In genomic region chr19:8453616-8454015, GRCh38 we compare ENCODE assay signal across 23 cellular contexts. TPM values are rescaled to one million over a fixed set of nuclear protein-coding genes. Genes with fewer than 3 reads are reported as not detected.
DNase-seq lines count a peak whose midpoint lies in the region; ATAC-seq lines count a peak whose summit lies in the region.
"Had no signal": no experiment of that assay in that cellular context is flagged by ENCODE, and none has a peak within 500 bp of the region (broad histone marks: within the 10 kb centered on the region; RNA-seq: fewer than 3 reads in every experiment).

No MANE protein-coding gene starts in this region.

- peaks cover 9 to 77% (median 62%) of the 10 kb centered on the region in 5 donors for H3K4me1 ChIP-seq in subcutaneous abdominal adipose tissue (ENCODE audit: control insufficient read depth in 5 of 5, insufficient read depth in 5 of 5, low read length in 5 of 5)

- no peaks in the 10 kb centered on the region for H3K9me3 ChIP-seq in subcutaneous abdominal adipose tissue (ENCODE audit: control insufficient read depth in 5 of 5, low read length in 5 of 5)
- H3K9me3 ChIP-seq: BE2C, upper lobe of right lung had no signal

- no peaks in the 10 kb centered on the region for H3K27me3 ChIP-seq in subcutaneous abdominal adipose tissue (ENCODE audit: control insufficient read depth in 5 of 5, insufficient read depth in 4 of 5, low read length in 5 of 5)
- H3K27me3 ChIP-seq: BE2C, upper lobe of right lung had no signal

- H3K4me3 ChIP-seq in subcutaneous abdominal adipose tissue (ENCODE audit: low read depth in 1 of 5, low read length in 5 of 5), result no peak overlapping the region
- H3K4me3 ChIP-seq: skin epidermis, upper lobe of right lung had no signal

- CTCF ChIA-PET in activated CD8-positive, alpha-beta T cell treated with anti-CD3 and anti-CD28 coated beads, Interleukin-2, amount 10 ng/mL, durations not matched to agents 7 days and 5 days (lab: Charles Lee), result no interaction called here

- peak overlapping the region; percentile 8 for H3K27ac Mint-ChIP-seq in activated naive CD8-positive, alpha-beta T cell
- H3K27ac Mint-ChIP-seq in activated naive CD8-positive, alpha-beta T cell treated with anti-CD3 and anti-CD28 coated beads, Interleukin-2, amount 50 U/mL, for 24 hours, result no peak overlapping the region
- H3K27ac Mint-ChIP-seq in activated CD8-positive, alpha-beta T cell treated with anti-CD3 and anti-CD28 coated beads, Interleukin-2, amount 10 ng/mL, durations not matched to agents 7 days and 5 days, result peak overlapping the region; percentile 57
- peak overlapping the region in 7 of 10 donors; percentile 12 to 90 (median 63) for H3K27ac Mint-ChIP-seq in naive thymus-derived CD8-positive, alpha-beta T cell
- H3K27ac Mint-ChIP-seq: activated T-helper 2 cell treated with anti-CD3 and anti-CD28 coated beads, Interferon-gamma antibody, Interleukin-2, Interleukin-4, amounts not matched to agents 10 μg/mL and 5 μg/mL and 100 μg/mL, durations not matched to agents 14 hours and 24 hours and 36 hours; dendritic cell treated with granulocyte-macrophage colony-stimulating factor and Interleukin-4, amounts not matched to agents 40 ng/mL and 50 ng/mL, for 4 days; T-helper 2 cell treated with Interferon-gamma antibody and Interleukin-4, amounts not matched to agents 5 μg/mL and 100 μg/mL, for 36 hours had no signal

- H3K9ac ChIP-seq in subcutaneous abdominal adipose tissue (ENCODE audit: low read length in 5 of 5), result peak overlapping the region in 1 of 5 donors; percentile 22
- H3K9ac ChIP-seq: KMS-11 had no signal

- no peaks in the 10 kb centered on the region for H3K27me3 Mint-ChIP-seq in activated naive CD8-positive, alpha-beta T cell
- no peaks in the 10 kb centered on the region for H3K27me3 Mint-ChIP-seq in activated naive CD8-positive, alpha-beta T cell treated with anti-CD3 and anti-CD28 coated beads, Interleukin-2, amount 50 U/mL, for 24 hours
- H3K27me3 Mint-ChIP-seq in activated CD8-positive, alpha-beta T cell treated with anti-CD3 and anti-CD28 coated beads, Interleukin-2, amount 10 ng/mL, durations not matched to agents 7 days and 5 days (ENCODE audit: low read depth), result no peaks in the 10 kb centered on the region
- H3K27me3 Mint-ChIP-seq in naive thymus-derived CD8-positive, alpha-beta T cell, result no peaks in the 10 kb centered on the region
- H3K27me3 Mint-ChIP-seq: dendritic cell treated with granulocyte-macrophage colony-stimulating factor and Interleukin-4, amounts not matched to agents 40 ng/mL and 50 ng/mL, for 4 days; stimulated activated naive CD8-positive, alpha-beta T cell treated with anti-CD3 and anti-CD28 coated beads, Interleukin-15, amount 100 ng/mL, for 72 hours had no signal

- ATAC-seq in activated naive CD8-positive, alpha-beta T cell treated with anti-CD3 and anti-CD28 coated beads, Interleukin-2, amount 50 U/mL, for 24 hours, result no peak
- ATAC-seq in activated CD8-positive, alpha-beta T cell treated with anti-CD3 and anti-CD28 coated beads, Interleukin-2, amount 10 ng/mL, durations not matched to agents 7 days and 5 days, result no peak
- ATAC-seq in naive thymus-derived CD8-positive, alpha-beta T cell, result no peak
- ATAC-seq: Panc1; stimulated activated naive CD8-positive, alpha-beta T cell treated with anti-CD3 and anti-CD28 coated beads, Interleukin-15, amount 100 ng/mL, for 72 hours; upper lobe of right lung had no signal

- peak overlapping the region; percentile 42 for H3K4me3 Mint-ChIP-seq in activated naive CD8-positive, alpha-beta T cell
- no peak overlapping the region for H3K4me3 Mint-ChIP-seq in activated naive CD8-positive, alpha-beta T cell treated with anti-CD3 and anti-CD28 coated beads, Interleukin-2, amount 50 U/mL, for 24 hours
- H3K4me3 Mint-ChIP-seq in activated CD8-positive, alpha-beta T cell treated with anti-CD3 and anti-CD28 coated beads, Interleukin-2, amount 10 ng/mL, durations not matched to agents 7 days and 5 days, result no peak overlapping the region
- peak overlapping the region in 9 of 10 donors; percentile 1 to 71 (median 38) for H3K4me3 Mint-ChIP-seq in naive thymus-derived CD8-positive, alpha-beta T cell
- H3K4me3 Mint-ChIP-seq: dendritic cell treated with granulocyte-macrophage colony-stimulating factor and Interleukin-4, amounts not matched to agents 40 ng/mL and 50 ng/mL, for 4 days; stimulated activated naive CD8-positive, alpha-beta T cell treated with anti-CD3 and anti-CD28 coated beads, Interleukin-15, amount 100 ng/mL, for 72 hours; T-helper 2 cell treated with Interferon-gamma antibody and Interleukin-4, amounts not matched to agents 5 μg/mL and 100 μg/mL, for 36 hours had no signal

- POLR2A ChIA-PET in activated CD8-positive, alpha-beta T cell treated with anti-CD3 and anti-CD28 coated beads, Interleukin-2, amount 10 ng/mL, durations not matched to agents 7 days and 5 days (lab: Charles Lee), result interaction anchor here (1.0 kb wide), 1 partner anchor 9 kb away, joined by 3 read pairs; the partner anchor contains the start of gene HNRNPM
- POLR2A ChIA-PET in naive thymus-derived CD8-positive, alpha-beta T cell (lab: Charles Lee), result interaction anchor here (1.1 kb wide), 2 partner anchors 12 to 26 kb away, joined by 3 to 5 read pairs; no protein-coding TSS in a partner anchor

- H3K36me3 Mint-ChIP-seq in activated naive CD8-positive, alpha-beta T cell, result peaks cover 4% of the 10 kb centered on the region
- H3K36me3 Mint-ChIP-seq in activated naive CD8-positive, alpha-beta T cell treated with anti-CD3 and anti-CD28 coated beads, Interleukin-2, amount 50 U/mL, for 24 hours (ENCODE audit: low read depth), result peaks cover 55% of the 10 kb centered on the region
- peaks cover 61% of the 10 kb centered on the region for H3K36me3 Mint-ChIP-seq in activated CD8-positive, alpha-beta T cell treated with anti-CD3 and anti-CD28 coated beads, Interleukin-2, amount 10 ng/mL, durations not matched to agents 7 days and 5 days (ENCODE audit: low read depth)
- peaks cover 0 to 81% (median 2%) of the 10 kb centered on the region in 3 donors for H3K36me3 Mint-ChIP-seq in naive thymus-derived CD8-positive, alpha-beta T cell

- H3K4me1 Mint-ChIP-seq in activated naive CD8-positive, alpha-beta T cell (ENCODE audit: low read depth), result peaks cover 85% of the 10 kb centered on the region
- peaks cover 80% of the 10 kb centered on the region for H3K4me1 Mint-ChIP-seq in activated naive CD8-positive, alpha-beta T cell treated with anti-CD3 and anti-CD28 coated beads, Interleukin-2, amount 50 U/mL, for 24 hours
- peaks cover 65% of the 10 kb centered on the region for H3K4me1 Mint-ChIP-seq in activated CD8-positive, alpha-beta T cell treated with anti-CD3 and anti-CD28 coated beads, Interleukin-2, amount 10 ng/mL, durations not matched to agents 7 days and 5 days (ENCODE audit: low read depth)
- H3K4me1 Mint-ChIP-seq in naive thymus-derived CD8-positive, alpha-beta T cell, result peaks cover 42 to 93% (median 84%) of the 10 kb centered on the region in 4 donors

- peaks cover 15 to 33% (median 22%) of the 10 kb centered on the region in 5 donors for H3K36me3 ChIP-seq in subcutaneous abdominal adipose tissue (ENCODE audit: control insufficient read depth in 5 of 5, insufficient read depth in 5 of 5, low read length in 5 of 5)

- no peaks in the 10 kb centered on the region for H3K9me3 Mint-ChIP-seq in activated naive CD8-positive, alpha-beta T cell (ENCODE audit: low read depth)
- no peaks in the 10 kb centered on the region for H3K9me3 Mint-ChIP-seq in activated naive CD8-positive, alpha-beta T cell treated with anti-CD3 and anti-CD28 coated beads, Interleukin-2, amount 50 U/mL, for 24 hours
- no peaks in the 10 kb centered on the region for H3K9me3 Mint-ChIP-seq in activated CD8-positive, alpha-beta T cell treated with anti-CD3 and anti-CD28 coated beads, Interleukin-2, amount 10 ng/mL, durations not matched to agents 7 days and 5 days (ENCODE audit: insufficient read depth)
- H3K9me3 Mint-ChIP-seq in naive thymus-derived CD8-positive, alpha-beta T cell, result no peaks in the 10 kb centered on the region
- H3K9me3 Mint-ChIP-seq: activated T-helper 2 cell treated with anti-CD3 and anti-CD28 coated beads, Interferon-gamma antibody, Interleukin-2, Interleukin-4, amounts not matched to agents 10 μg/mL and 5 μg/mL and 100 μg/mL, durations not matched to agents 14 hours and 24 hours and 36 hours; dendritic cell treated with granulocyte-macrophage colony-stimulating factor and Interleukin-4, amounts not matched to agents 40 ng/mL and 50 ng/mL, for 4 days; stimulated activated naive CD8-positive, alpha-beta T cell treated with anti-CD3 and anti-CD28 coated beads, Interleukin-15, amount 100 ng/mL, for 72 hours; T-helper 2 cell treated with Interferon-gamma antibody and Interleukin-4, amounts not matched to agents 5 μg/mL and 100 μg/mL, for 36 hours had no signal

- peak overlapping the region; percentile 30 for H3K27ac ChIP-seq in subcutaneous abdominal adipose tissue (ENCODE audit: low read depth, low read length)
- H3K27ac ChIP-seq: KMS-11, upper lobe of right lung had no signal

- no peak for DNase-seq in activated naive CD8-positive, alpha-beta T cell treated with anti-CD3 and anti-CD28 coated beads, Interleukin-2, amount 50 U/mL, for 24 hours
- DNase-seq in activated CD8-positive, alpha-beta T cell treated with anti-CD3 and anti-CD28 coated beads, Interleukin-2, amount 10 ng/mL, durations not matched to agents 7 days and 5 days, result no peak
- DNase-seq in naive thymus-derived CD8-positive, alpha-beta T cell, result no peak
- DNase-seq in SIG-M5 (lab: John Stamatoyannopoulos, UW), result no peak
- DNase-seq in NCI-H524 (lab: John Stamatoyannopoulos, UW), result no peak
- no peak for DNase-seq in stimulated activated CD4-positive, alpha-beta T cell treated with anti-CD3 and anti-CD28 coated beads, Interleukin-12 subunit alpha, Interleukin-12 subunit beta, amount 100 ng/mL, for 4 hours
- DNase-seq: activated CD4-positive, CD25-positive, alpha-beta regulatory T cell; BE2C; Calu3; NCI-H187 treated with DMSO at 0.1 percent for 48 hours; NCI-H226; stimulated activated CD4-positive, alpha-beta T cell treated with anti-CD3 and anti-CD28 coated beads, Interleukin-2, amount 100 ng/mL, for 48 hours; stimulated activated naive CD8-positive, alpha-beta T cell treated with anti-CD3 and anti-CD28 coated beads, Interleukin-15, amount 100 ng/mL, for 72 hours; upper lobe of right lung had no signal

RNA-seq across cellular contexts. Expression of gene HNRNPM, which starts 8.8 kb away (rescaled TPM):
- total RNA-seq in activated CD8-positive, alpha-beta T cell treated with anti-CD3 and anti-CD28 coated beads, Interleukin-2, amount 10 ng/mL, durations not matched to agents 7 days and 5 days, result 100 to 1,000 TPM; 283 to 291 TPM
- 100 to 1,000 TPM; 207 to 227 TPM for total RNA-seq in naive thymus-derived CD8-positive, alpha-beta T cell
- 100 to 1,000 TPM; 214 to 304 (median 217) TPM for polyA plus RNA-seq in naive thymus-derived CD8-positive, alpha-beta T cell

RNA-seq across cellular contexts. Expression of gene MARCHF2, which starts 40.5 kb away (rescaled TPM):
- 10 to 100 TPM; 26.8 to 28.1 TPM for total RNA-seq in activated CD8-positive, alpha-beta T cell treated with anti-CD3 and anti-CD28 coated beads, Interleukin-2, amount 10 ng/mL, durations not matched to agents 7 days and 5 days
- total RNA-seq in naive thymus-derived CD8-positive, alpha-beta T cell, result 10 to 100 TPM; 25.8 to 31.4 TPM
- polyA plus RNA-seq in naive thymus-derived CD8-positive, alpha-beta T cell, result 10 to 100 TPM; 21.1 to 40.1 (median 38.2) TPM

RNA-seq across cellular contexts. Expression of gene PRAM1, which starts 48.8 kb away (rescaled TPM):
- total RNA-seq in activated CD8-positive, alpha-beta T cell treated with anti-CD3 and anti-CD28 coated beads, Interleukin-2, amount 10 ng/mL, durations not matched to agents 7 days and 5 days, result 1 to 10 TPM; 2.3 to 2.7 TPM
- total RNA-seq in naive thymus-derived CD8-positive, alpha-beta T cell, result 1 to 10 TPM; 3.5 to 4.7 TPM
- under 1 TPM in 2 of 3 donors, not detected in 1; 0.07 to 0.20 TPM for polyA plus RNA-seq in naive thymus-derived CD8-positive, alpha-beta T cell
- total RNA-seq: Calu3, HT1080 had no signal

Comparison
In these comparisons a context has a peak if more than half of its experiments do, and no peak if none do; other contexts are left out.
1. H3K4me3 Mint-ChIP-seq: peak in activated naive CD8-positive, alpha-beta T cell (single experiment) and naive thymus-derived CD8-positive, alpha-beta T cell (9 of 10); none in activated naive CD8-positive, alpha-beta T cell treated with anti-CD3 and anti-CD28 coated beads, Interleukin-2, amount 50 U/mL, for 24 hours (single experiment) and activated CD8-positive, alpha-beta T cell treated with anti-CD3 and anti-CD28 coated beads, Interleukin-2, amount 10 ng/mL, durations not matched to agents 7 days and 5 days (single experiment).